Comparison of ENCODE assay signal across 23 cellular contexts in genomic region chr16:6133009-6133408, GRCh38.
"Had no signal": no experiment of that assay in that cellular context is flagged by ENCODE, and none has a peak within 500 bp of the region (broad histone marks: within the 10 kb centered on the region; RNA-seq: fewer than 3 reads in every experiment).

No MANE protein-coding gene starts in this region.

- DNase-seq: colonic mucosa; cortex of kidney; effector CD8-positive, alpha-beta T cell; effector memory CD8-positive, alpha-beta T cell; endodermal cell; erythroblast; esophagus squamous epithelium; foreskin fibroblast; foreskin melanocyte; gastrocnemius medialis; glutamatergic neuron; head of caudate nucleus; heart right ventricle; hippocampal formation; left cardiac atrium; left lung; left ventricle myocardium superior; lower lobe of right lung; mesenchymal stem cell; midbrain had no signal

- H3K36me3 ChIP-seq: colonic mucosa, esophagus squamous epithelium, gastrocnemius medialis, heart right ventricle, left lung, lower lobe of right lung had no signal

- H3K4me3 Mint-ChIP-seq: dendritic cell treated with granulocyte-macrophage colony-stimulating factor and Interleukin-4, amounts not matched to agents 40 ng/mL and 50 ng/mL, for 4 days; effector memory CD8-positive, alpha-beta T cell; endodermal cell had no signal

- H3K4me3 ChIP-seq: colonic mucosa, esophagus squamous epithelium, gastrocnemius medialis, heart right ventricle, left lung, lower lobe of right lung had no signal

- H3K27me3 Mint-ChIP-seq: dendritic cell treated with granulocyte-macrophage colony-stimulating factor and Interleukin-4, amounts not matched to agents 40 ng/mL and 50 ng/mL, for 4 days; effector memory CD8-positive, alpha-beta T cell had no signal

- H3K4me1 ChIP-seq: colonic mucosa, esophagus squamous epithelium, gastrocnemius medialis, heart right ventricle, left lung, lower lobe of right lung had no signal

- H3K27me3 ChIP-seq: colonic mucosa, esophagus squamous epithelium, gastrocnemius medialis, heart right ventricle, left lung had no signal

- H3K27ac ChIP-seq: colonic mucosa, epithelial cell of prostate, esophagus squamous epithelium, gastrocnemius medialis, heart right ventricle, left lung, lower lobe of right lung had no signal

- H3K9me3 Mint-ChIP-seq: dendritic cell treated with granulocyte-macrophage colony-stimulating factor and Interleukin-4, amounts not matched to agents 40 ng/mL and 50 ng/mL, for 4 days; endodermal cell had no signal

- H3K27ac Mint-ChIP-seq: dendritic cell treated with granulocyte-macrophage colony-stimulating factor and Interleukin-4, amounts not matched to agents 40 ng/mL and 50 ng/mL, for 4 days; effector memory CD8-positive, alpha-beta T cell; endodermal cell had no signal

- ATAC-seq: effector memory CD8-positive, alpha-beta T cell; esophagus mucosa; gastrocnemius medialis; heart right ventricle; left cardiac atrium; left lung; left ventricle myocardium superior; lower lobe of right lung had no signal

- H3K9me3 ChIP-seq: colonic mucosa, esophagus squamous epithelium, gastrocnemius medialis, left lung, lower lobe of right lung had no signal
